Comparison of ENCODE assay signal across 8 cellular contexts in genomic region chr17:29148790-29149430, GRCh38.
DNase-seq lines count a peak whose midpoint lies in the region; ATAC-seq and TF ChIP-seq lines count a peak whose summit lies in the region.

No MANE protein-coding gene starts in this region.

- peak overlapping the region; percentile 64 for H3K9ac ChIP-seq in mucosa of stomach (ENCODE audit: low read length)

- peak; percentile 33 for TF ChIP-seq POLR2A in erythroblast (IDR thresholded peaks at IDR 0.05; ENCODE audit: low read length)

- ATAC-seq in GM21423 (IDR thresholded peaks at IDR 0.05; ENCODE audit: unreplicated experiment) = peak; percentile 69

- H3K4me3 ChIP-seq in mucosa of stomach (ENCODE audit: low read length) = peak overlapping the region; percentile 33

- no peaks in the 10 kb centered on the region for H3K27me3 ChIP-seq in mucosa of stomach (ENCODE audit: control insufficient read depth, insufficient read depth, low read length)

- no peaks in the 10 kb centered on the region for H3K36me3 ChIP-seq in mucosa of stomach (ENCODE audit: control insufficient read depth, insufficient read depth, low read length)

- peak; percentile 83 for DNase-seq in DMS 273 treated with DMSO at 0.1 percent for 48 hours (lab: John Stamatoyannopoulos, UW)
- peak; percentile 97 for DNase-seq in HuH-7 (ENCODE audit: low spot score)
- DNase-seq in OCI-M1 (lab: John Stamatoyannopoulos, UW) = peak; percentile 99
- DNase-seq in activated T-cell treated with anti-CD3 and anti-CD28 coated beads for 48 hours (ENCODE audit: low read depth) = peak; percentile 95
- peak; percentile 92 to 95 for DNase-seq in erythroblast (lab: John Stamatoyannopoulos, UW)
- DNase-seq in stimulated activated CD8-positive, alpha-beta memory T cell treated with anti-CD3 and anti-CD28 coated beads, Interleukin-4, amount 100 ng/mL, for 48 hours = peak; percentile 96

- H3K9me3 ChIP-seq in mucosa of stomach (ENCODE audit: control insufficient read depth, low read length) = no peaks in the 10 kb centered on the region

- H3K4me1 ChIP-seq in mucosa of stomach (ENCODE audit: control insufficient read depth, insufficient read depth, low read length) = peaks cover 8% of the 10 kb centered on the region

Comparison
In these comparisons a context has a peak if more than half of its experiments do, and no peak if none do; other contexts are left out.
1. Peak in every context shown above with its lines: DNase-seq, ATAC-seq and H3K4me3 ChIP-seq.